Comparison of ENCODE assay signal across 8 cellular contexts in genomic region chr11:33829430-33830141, GRCh38. TPM values are rescaled to one million over a fixed set of nuclear protein-coding genes. Genes with fewer than 3 reads are reported as not detected.
DNase-seq lines count a peak whose midpoint lies in the region; ATAC-seq and TF ChIP-seq lines count a peak whose summit lies in the region.

No MANE protein-coding gene starts in this region.

- peaks cover 8% of the 10 kb centered on the region for H3K4me1 ChIP-seq in SJSA1 (replicated peaks)
- peaks cover 4 to 12% (median 9%) of the 10 kb centered on the region in 9 donors for H3K4me1 ChIP-seq in heart right ventricle
- no peaks in the 10 kb centered on the region for H3K4me1 ChIP-seq in parathyroid adenoma

- H3K36me3 ChIP-seq in SJSA1 (no peaks in the 10 kb centered on the region), heart right ventricle (no peaks in the 10 kb centered on the region), parathyroid adenoma (ENCODE audit: control insufficient read depth, insufficient read depth, low read length) (no peaks in the 10 kb centered on the region)

- H3K27me3 Mint-ChIP-seq in activated naive CD8-positive, alpha-beta T cell treated with anti-CD3 and anti-CD28 coated beads, Interleukin-2, amount 50 U/mL, for 24 hours, result peaks cover 53% of the 10 kb centered on the region

- DNase-seq in AG09319 (ENCODE audit: extremely low read depth, low read depth), result peak; percentile 49
- DNase-seq in HuH-7 (ENCODE audit: low spot score), result peak; percentile 31
- DNase-seq in SJSA1 (ENCODE audit: low read depth in 1 of 2, low spot score in 2 of 2), result peak; percentile 56 to 62
- DNase-seq in activated naive CD8-positive, alpha-beta T cell treated with anti-CD3 and anti-CD28 coated beads, Interleukin-2, amount 50 U/mL, for 24 hours, result peak; percentile 56
- peak; percentile 24 to 57 for DNase-seq in heart right ventricle

- peak overlapping the region; percentile 77 for H2AFZ ChIP-seq in parathyroid adenoma

- no peak overlapping the region for H3K27ac Mint-ChIP-seq in activated naive CD8-positive, alpha-beta T cell treated with anti-CD3 and anti-CD28 coated beads, Interleukin-2, amount 50 U/mL, for 24 hours

- H3K9ac ChIP-seq in parathyroid adenoma, result no peak overlapping the region

- H3K27me3 ChIP-seq in SJSA1 (replicated peaks), result peaks cover 36% of the 10 kb centered on the region
- peaks cover 0 to 47% (median 32%) of the 10 kb centered on the region in 7 donors for H3K27me3 ChIP-seq in heart right ventricle
- no peaks in the 10 kb centered on the region for H3K27me3 ChIP-seq in parathyroid adenoma (ENCODE audit: control insufficient read depth, insufficient read depth, low read length)

- peak; percentile 88 for TF ChIP-seq CTCF in AG09319 (IDR thresholded peaks at IDR 0.05; ENCODE audit: low read depth, low read length)
- peak; percentile 61 to 84 (median 76) for TF ChIP-seq CTCF in heart right ventricle (IDR thresholded peaks at IDR 0.05)
- TF ChIP-seq CTCF in parathyroid adenoma (IDR thresholded peaks at IDR 0.05), result peak; percentile 65

- H3K36me3 Mint-ChIP-seq in activated naive CD8-positive, alpha-beta T cell treated with anti-CD3 and anti-CD28 coated beads, Interleukin-2, amount 50 U/mL, for 24 hours (ENCODE audit: low read depth), result no peaks in the 10 kb centered on the region

- H3K4me1 Mint-ChIP-seq in activated naive CD8-positive, alpha-beta T cell treated with anti-CD3 and anti-CD28 coated beads, Interleukin-2, amount 50 U/mL, for 24 hours, result peaks cover 4% of the 10 kb centered on the region

- peak overlapping the region; percentile 70 for H3K4me3 Mint-ChIP-seq in activated naive CD8-positive, alpha-beta T cell treated with anti-CD3 and anti-CD28 coated beads, Interleukin-2, amount 50 U/mL, for 24 hours

- peak overlapping the region; percentile 4; the same call in 1 of the 2 replicates for H3K4me3 ChIP-seq in SJSA1
- peak overlapping the region; percentile 19 to 61 (median 48) for H3K4me3 ChIP-seq in heart right ventricle
- H3K4me3 ChIP-seq in parathyroid adenoma (ENCODE audit: low read depth, low read length), result peak overlapping the region; percentile 17

- H3K27ac ChIP-seq in SJSA1 (no peak overlapping the region), heart right ventricle (no peak overlapping the region), parathyroid adenoma (no peak overlapping the region)

- no peaks in the 10 kb centered on the region for H3K9me3 Mint-ChIP-seq in activated naive CD8-positive, alpha-beta T cell treated with anti-CD3 and anti-CD28 coated beads, Interleukin-2, amount 50 U/mL, for 24 hours

- 19 to 20% methylated on average over 10 of the region's 10 CpGs for WGBS in heart right ventricle, 2 donors

- ATAC-seq in GM18861 (IDR thresholded peaks at IDR 0.05; ENCODE audit: unreplicated experiment), result peak; percentile 51
- peak; percentile 80 for ATAC-seq in activated naive CD8-positive, alpha-beta T cell treated with anti-CD3 and anti-CD28 coated beads, Interleukin-2, amount 50 U/mL, for 24 hours
- peak; percentile 76 to 89 (median 85) for ATAC-seq in heart right ventricle
- no peak for ATAC-seq in HG03097 (IDR thresholded peaks at IDR 0.05; ENCODE audit: low FRiP score, unreplicated experiment)

- H3K79me2 ChIP-seq in parathyroid adenoma, result no peaks in the 10 kb centered on the region

- no peaks in the 10 kb centered on the region for H3K9me3 ChIP-seq in SJSA1 (replicated peaks)
- no peaks in the 10 kb centered on the region for H3K9me3 ChIP-seq in heart right ventricle
- H3K9me3 ChIP-seq in parathyroid adenoma (ENCODE audit: control insufficient read depth, low read length), result no peaks in the 10 kb centered on the region

- peak overlapping the region; percentile 37 for H3K4me2 ChIP-seq in parathyroid adenoma (ENCODE audit: low read length)

- intact Hi-C loops in heart right ventricle (cut with DNase I), result loop anchor here in 9 of 10 donors (1.0 to 10.0 kb wide), 10 partner anchors 21 to 865 kb away; partner anchors contain the start of gene KIAA1549L (in 1 of the 9)

RNA-seq across cellular contexts. Expression of gene FBXO3, which starts 55.3 kb away (rescaled TPM):
- total RNA-seq in SJSA1 (2014; rRNA removed; shearing (Covaris generic)), result 31.9 and 46.2 TPM in 2 replicates
- 10 to 100 TPM; 43.4 to 72.5 (median 59.5) TPM for total RNA-seq in heart right ventricle
- 10 to 100 TPM; 21.9 to 31.2 TPM for polyA plus RNA-seq in heart right ventricle
